In genomic region chr6:35922139-35922554, GRCh38 we compare ENCODE assay signal across 1 cellular context.
TF ChIP-seq lines count a peak whose summit lies in the region.

No MANE protein-coding gene starts in this region.

TF ChIP-seq in WTC11, 78 proteins besides CTCF, POLR2A, EP300 and RAD21 (continued from another document):
- TF ChIP-seq ZNF425 (CRISPR knock-in tag; conservative IDR thresholded peaks at IDR 0.05) (no peak), SMAD3 (CRISPR knock-in tag; IDR thresholded peaks at IDR 0.05; ENCODE audit: borderline replicate concordance) (no peak), ATF6 (CRISPR knock-in tag; IDR thresholded peaks at IDR 0.05) (no peak), SOX15 (CRISPR knock-in tag; IDR thresholded peaks at IDR 0.05) (no peak), OVOL2 (CRISPR knock-in tag; IDR thresholded peaks at IDR 0.05; ENCODE audit: borderline replicate concordance) (no peak)
- TF ChIP-seq, protein P1, sequence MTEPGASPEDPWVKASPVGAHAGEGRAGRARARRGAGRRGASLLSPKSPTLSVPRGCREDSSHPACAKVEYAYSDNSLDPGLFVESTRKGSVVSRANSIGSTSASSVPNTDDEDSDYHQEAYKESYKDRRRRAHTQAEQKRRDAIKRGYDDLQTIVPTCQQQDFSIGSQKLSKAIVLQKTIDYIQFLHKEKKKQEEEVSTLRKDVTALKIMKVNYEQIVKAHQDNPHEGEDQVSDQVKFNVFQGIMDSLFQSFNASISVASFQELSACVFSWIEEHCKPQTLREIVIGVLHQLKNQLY (CRISPR knock-in tag; IDR thresholded peaks at IDR 0.05) = no peak
